In genomic region chr5:157252741-157253465, GRCh38 we compare ENCODE assay signal across 8 cellular contexts.
DNase-seq lines count a peak whose midpoint lies in the region; ATAC-seq lines count a peak whose summit lies in the region.

No MANE protein-coding gene starts in this region.

- ATAC-seq in GM19328 (IDR thresholded peaks at IDR 0.05; ENCODE audit: unreplicated experiment) = peak; percentile 90
- ATAC-seq in HG03196 (IDR thresholded peaks at IDR 0.05; ENCODE audit: unreplicated experiment) = peak; percentile 92

- DNase-seq in Ammon's horn (ENCODE audit: low spot score) (peak; percentile 9), glomerular visceral epithelial cell (ENCODE audit: extremely low spot score) (peak; percentile 45), medulla oblongata (ENCODE audit: extremely low spot score) (no peak), NCI-H1092 treated with DMSO at 0.1 percent for 48 hours (lab: John Stamatoyannopoulos, UW) (no peak), NCI-H1048 (lab: John Stamatoyannopoulos, UW) (no peak)
- DNase-seq in activated CD4-positive, alpha-beta T cell treated with anti-CD3 and anti-CD28 coated beads for 4 hours = peak; percentile 57 to 61

Comparison
In these comparisons a context has a peak if more than half of its experiments do, and no peak if none do; other contexts are left out.
1. DNase-seq: peak in Ammon's horn (single experiment), activated CD4-positive, alpha-beta T cell treated with anti-CD3 and anti-CD28 coated beads for 4 hours (2 of 2) and glomerular visceral epithelial cell (single experiment); none in medulla oblongata (single experiment), NCI-H1092 treated with DMSO at 0.1 percent for 48 hours (single experiment) and NCI-H1048 (single experiment).